Comparison of ENCODE assay signal across 8 cellular contexts in the genomic region with DNA sequence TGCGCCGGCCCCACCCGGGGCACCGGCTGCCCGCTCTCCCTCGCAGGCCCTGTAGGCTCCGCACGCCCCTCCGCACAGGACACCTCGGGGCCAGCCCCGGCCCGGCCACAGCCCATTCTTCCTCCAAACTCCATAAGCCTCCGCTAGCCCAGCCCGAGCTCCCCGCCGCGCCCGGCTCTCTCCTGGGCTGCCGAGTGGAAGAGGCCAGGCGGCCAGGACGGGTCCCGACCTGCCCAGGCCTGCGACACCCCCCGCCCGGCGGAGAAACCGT. TPM values are rescaled to one million over a fixed set of nuclear protein-coding genes. Genes with fewer than 3 reads are reported as not detected.
DNase-seq lines count a peak whose midpoint lies in the region; ATAC-seq, FAIRE-seq and TF ChIP-seq lines count a peak whose summit lies in the region.

No MANE protein-coding gene starts in this region.

- H2AFZ ChIP-seq in keratinocyte (ENCODE audit: control insufficient read depth, low read length), result peak overlapping the region; percentile 50

- H3K4me1 ChIP-seq in RWPE2 (ENCODE audit: insufficient read depth, poor library complexity, severe bottlenecking), result peaks cover 12% of the 10 kb centered on the region
- no peaks in the 10 kb centered on the region for H3K4me1 ChIP-seq in keratinocyte (ENCODE audit: control insufficient read depth, extremely low read depth, insufficient read depth, low read length)

- no peaks in the 10 kb centered on the region for H3K27me3 ChIP-seq in RWPE2 (ENCODE audit: insufficient read depth, poor library complexity, severe bottlenecking)
- H3K27me3 ChIP-seq in brain microvascular endothelial cell (replicated peaks), result no peaks in the 10 kb centered on the region
- H3K27me3 ChIP-seq in keratinocyte (ENCODE audit: control insufficient read depth, extremely low read depth, insufficient read depth, low read length), result no peaks in the 10 kb centered on the region

- H3K9me3 ChIP-seq in RWPE2 (ENCODE audit: severe bottlenecking) (no peaks in the 10 kb centered on the region), keratinocyte (ENCODE audit: control insufficient read depth, low read depth, low read length) (no peaks in the 10 kb centered on the region)

- H3K9ac ChIP-seq in keratinocyte (ENCODE audit: control insufficient read depth, extremely low read depth, insufficient read depth, low read length), result peak overlapping the region; percentile 92

- no peaks in the 10 kb centered on the region for H3K9me1 ChIP-seq in keratinocyte (ENCODE audit: control insufficient read depth, extremely low read depth, insufficient read depth, low read length)

- H3K36me3 ChIP-seq in RWPE2 (ENCODE audit: low read depth), result peaks cover 10% of the 10 kb centered on the region
- no peaks in the 10 kb centered on the region for H3K36me3 ChIP-seq in brain microvascular endothelial cell (replicated peaks)
- no peaks in the 10 kb centered on the region for H3K36me3 ChIP-seq in keratinocyte (ENCODE audit: control insufficient read depth in 2 of 2, extremely low read depth in 1 of 2, insufficient read depth in 2 of 2, low read length in 2 of 2)

- dilution Hi-C loops in keratinocyte (cut with MboI; ENCODE audit: extremely low pct_ligation_motif_present, low sequenced_read_pairs), result no loop called here

- peaks cover 84% of the 10 kb centered on the region for H3K79me2 ChIP-seq in keratinocyte (ENCODE audit: control insufficient read depth, insufficient read depth, low read length)

- DNase-seq in AG08396 (ENCODE audit: low spot score), result peak; percentile 51
- peak; percentile 66 for DNase-seq in RWPE2 (ENCODE audit: low spot score)
- no peak for DNase-seq in brain microvascular endothelial cell
- no peak for DNase-seq in keratinocyte (ENCODE audit: low read depth, low spot score)
- peak; percentile 8 for DNase-seq in stimulated activated CD8-positive, alpha-beta memory T cell treated with anti-CD3 and anti-CD28 coated beads, Interleukin-12 subunit alpha, Interleukin-12 subunit beta, amount 100 ng/mL, for 24 hours (ENCODE audit: extremely low read depth)
- DNase-seq in NCI-H1694 treated with DMSO at 0.1 percent for 48 hours (lab: John Stamatoyannopoulos, UW), result no peak

- in situ Hi-C loops in brain microvascular endothelial cell (cut with HindIII; ENCODE audit: low pct_ligation_motif_present, low sequenced_read_pairs), result no loop called here

- H3K27ac ChIP-seq in RWPE2 (ENCODE audit: poor library complexity, severe bottlenecking), result peak overlapping the region; percentile 85
- peak overlapping the region; percentile 89 for H3K27ac ChIP-seq in brain microvascular endothelial cell
- H3K27ac ChIP-seq in keratinocyte (ENCODE audit: control insufficient read depth, insufficient read depth, low read length), result peak overlapping the region; percentile 79

- H4K20me1 ChIP-seq in keratinocyte (ENCODE audit: control insufficient read depth, extremely low read depth, insufficient read depth, low read length), result no peaks in the 10 kb centered on the region

- no peak for TF ChIP-seq CTCF in RWPE2 (IDR thresholded peaks at IDR 0.05; ENCODE audit: poor library complexity, severe bottlenecking)
- no peak for TF ChIP-seq CTCF in brain microvascular endothelial cell (IDR thresholded peaks at IDR 0.05; ENCODE audit: low read depth, low read length, missing control alignments)
- TF ChIP-seq CTCF in keratinocyte (optimal IDR thresholded peaks at IDR 0.05 in 1 of 3, IDR thresholded peaks at IDR 0.05 in 1 of 3, conservative IDR thresholded peaks at IDR 0.05 in 1 of 3; ENCODE audit: extremely low read depth in 1 of 3, insufficient read depth in 2 of 3, low read length in 3 of 3), result no peak

- FAIRE-seq in keratinocyte (lab: Jason Lieb, UNC), result no peak

- ATAC-seq in GM18868 (IDR thresholded peaks at IDR 0.05; ENCODE audit: unreplicated experiment), result peak; percentile 34
- ATAC-seq in HG03095 (IDR thresholded peaks at IDR 0.05; ENCODE audit: unreplicated experiment), result peak; percentile 30
- ATAC-seq in RWPE2 (ENCODE audit: low read depth), result peak; percentile 52

- H3K4me3 ChIP-seq in RWPE2 (ENCODE audit: severe bottlenecking) (peak overlapping the region; percentile 64), brain microvascular endothelial cell (ENCODE audit: low read depth, low read length) (peak overlapping the region; percentile 88), keratinocyte (ENCODE audit: control insufficient read depth in 2 of 3, extremely low read depth in 1 of 3, insufficient read depth in 2 of 3, low read depth in 1 of 3, low read length in 3 of 3) (peak overlapping the region; percentile 86 to 93 (median 89))

- peak overlapping the region; percentile 65 for H3K4me2 ChIP-seq in keratinocyte (ENCODE audit: control insufficient read depth, extremely low read depth, insufficient read depth, low read depth, low read length)

RNA-seq across cellular contexts. Expression of gene NCOR1, which starts 0.4 kb away (rescaled TPM):
- 58.2 to 80.9 TPM (median 59.8 TPM) in 3 replicates for polyA plus RNA-seq in keratinocyte
- 109 TPM for polyA plus RNA-seq in keratinocyte (2011; ENCODE audit: low read depth)
- 46.0 and 53.2 TPM in 2 replicates for polyA plus RNA-seq in keratinocyte (2011; cell fraction: cytosol; rRNA removed)
- 87.5 and 91.6 TPM in 2 replicates for polyA plus RNA-seq in keratinocyte (2011; cell fraction: nucleus; rRNA removed)
- polyA plus RNA-seq in keratinocyte (2012; ENCODE audit: low replicate concordance), result 44.2 and 49.1 TPM in 2 replicates
- 160 to 225 TPM (median 176 TPM) in 3 replicates for polyA minus RNA-seq in keratinocyte
- polyA minus RNA-seq in keratinocyte (2011; cell fraction: cytosol; rRNA and poly(A)+ RNA removed), result 59.1 TPM
- 93.4 and 211 TPM in 2 replicates for polyA minus RNA-seq in keratinocyte (2011; cell fraction: nucleus; rRNA and poly(A)+ RNA removed)

RNA-seq across cellular contexts. Expression of gene PIGL, which starts 2.1 kb away (rescaled TPM):
- polyA plus RNA-seq in keratinocyte, result 17.0 to 30.4 TPM (median 21.5 TPM) in 3 replicates
- 11.1 TPM for polyA plus RNA-seq in keratinocyte (2011; ENCODE audit: low read depth)
- polyA plus RNA-seq in keratinocyte (2011; cell fraction: cytosol; rRNA removed), result 6.8 and 9.4 TPM in 2 replicates
- polyA plus RNA-seq in keratinocyte (2011; cell fraction: nucleus; rRNA removed), result 117 and 146 TPM in 2 replicates
- 10.9 and 31.9 TPM in 2 replicates for polyA plus RNA-seq in keratinocyte (2012; ENCODE audit: low replicate concordance)
- polyA minus RNA-seq in keratinocyte, result 11.5 to 34.9 TPM (median 24.3 TPM) in 3 replicates
- 6.1 TPM for polyA minus RNA-seq in keratinocyte (2011; cell fraction: cytosol; rRNA and poly(A)+ RNA removed)
- 25.9 and 41.9 TPM in 2 replicates for polyA minus RNA-seq in keratinocyte (2011; cell fraction: nucleus; rRNA and poly(A)+ RNA removed)

Comparison
In these comparisons a context has a peak if more than half of its experiments do, and no peak if none do; other contexts are left out.
1. DNase-seq: peak in AG08396 (single experiment), RWPE2 (single experiment) and stimulated activated CD8-positive, alpha-beta memory T cell treated with anti-CD3 and anti-CD28 coated beads, Interleukin-12 subunit alpha, Interleukin-12 subunit beta, amount 100 ng/mL, for 24 hours (single experiment); none in brain microvascular endothelial cell (single experiment), keratinocyte (single experiment) and NCI-H1694 treated with DMSO at 0.1 percent for 48 hours (single experiment).
2. Peak in every context shown above with its lines, with median percentiles within 50 percentile points of each other: ATAC-seq, H3K27ac ChIP-seq and H3K4me3 ChIP-seq.